2 cellular contexts compared by ENCODE assay signal in genomic region chr14:21041676-21042433, GRCh38.
A peak's percentile ranks its signal among the peaks of the same experiment; 100 is the strongest.
TF ChIP-seq lines count a peak whose summit lies in the region.

RNASE7 (plus strand) TSS chr14:21042362; CDS start chr14:21042993, 631 bp downstream.

TF ChIP-seq in liver, 16 proteins besides CTCF, POLR2A, EP300 and RAD21 (continued from another document):
- TF ChIP-seq ZBTB33 (IDR thresholded peaks at IDR 0.05): no peak
- TF ChIP-seq EGR1 (IDR thresholded peaks at IDR 0.05; ENCODE audit: low read depth in 2 of 2): no peak
- no peak for TF ChIP-seq SP1 (IDR thresholded peaks at IDR 0.05)
- no peak for TF ChIP-seq MAX (IDR thresholded peaks at IDR 0.05)
- no peak for TF ChIP-seq ATF3 (IDR thresholded peaks at IDR 0.05)
- TF ChIP-seq RXRA (IDR thresholded peaks at IDR 0.05): peak in 1 of 2 donors; percentile 28
- peak; percentile 57 to 63 for TF ChIP-seq JUND (IDR thresholded peaks at IDR 0.05)
- no peak for TF ChIP-seq FOXA2 (IDR thresholded peaks at IDR 0.05)
TF ChIP-seq in liver: peak in this region for 3.

TF ChIP-seq in HepG2, 621 proteins besides CTCF, POLR2A, EP300 and RAD21 (continued from another document):
- TF ChIP-seq ZMYM3 (CRISPR knock-in tag; IDR thresholded peaks at IDR 0.05) (no peak), ZNF841 (CRISPR knock-in tag; IDR thresholded peaks at IDR 0.05; ENCODE audit: borderline replicate concordance) (no peak), XRCC5 (optimal IDR thresholded peaks at IDR 0.05; ENCODE audit: low read length) (no peak), ARID3A (IDR thresholded peaks at IDR 0.05; ENCODE audit: low read depth, low read length) (no peak), U2AF1 (optimal IDR thresholded peaks at IDR 0.05; ENCODE audit: low read depth, low read length) (no peak), ZNF737 (CRISPR knock-in tag; IDR thresholded peaks at IDR 0.05; ENCODE audit: borderline replicate concordance) (no peak), NR2F1 (CRISPR knock-in tag; IDR thresholded peaks at IDR 0.05) (no peak)
TF ChIP-seq in HepG2: peak in this region for 0.
